In genomic region chr11:134252539-134253188, GRCh38 we compare ENCODE assay signal across 8 cellular contexts. TPM values are rescaled to one million over a fixed set of nuclear protein-coding genes. Genes with fewer than 3 reads are reported as not detected.
A peak's percentile ranks its signal among the peaks of the same experiment; 100 is the strongest.
DNase-seq lines count a peak whose midpoint lies in the region; ATAC-seq and TF ChIP-seq lines count a peak whose summit lies in the region.

No MANE protein-coding gene starts in this region.

- peaks cover 19% of the 10 kb centered on the region for H3K4me1 ChIP-seq in HUES64 (ENCODE audit: insufficient read depth, low read length)

- 0 out of 2 replicates have a peak overlapping the region, but pooled peaks have one; percentile 6 for H3K27ac ChIP-seq in HUES64 (ENCODE audit: low read depth, low read length)

- peak overlapping the region; percentile 94 for H3K4me3 ChIP-seq in HUES64 (ENCODE audit: low read length)

- H3K27me3 Mint-ChIP-seq in activated CD4-positive, alpha-beta memory T cell treated with anti-CD3 and anti-CD28 coated beads, Interleukin-2, amount 10 ng/mL, durations not matched to agents 7 days and 5 days = no peaks in the 10 kb centered on the region

- peaks cover 46% of the 10 kb centered on the region for H3K4me1 Mint-ChIP-seq in activated CD4-positive, alpha-beta memory T cell treated with anti-CD3 and anti-CD28 coated beads, Interleukin-2, amount 10 ng/mL, durations not matched to agents 7 days and 5 days

- H3K36me3 Mint-ChIP-seq in activated CD4-positive, alpha-beta memory T cell treated with anti-CD3 and anti-CD28 coated beads, Interleukin-2, amount 10 ng/mL, durations not matched to agents 7 days and 5 days (ENCODE audit: low read depth) = peaks cover 27% of the 10 kb centered on the region

- ATAC-seq in GM21529 (IDR thresholded peaks at IDR 0.05; ENCODE audit: unreplicated experiment) = peak; percentile 32
- peak; percentile 31 for ATAC-seq in omental fat pad (ENCODE audit: low FRiP score)

- H3K36me3 ChIP-seq in HUES64 (ENCODE audit: insufficient read depth, low read length) = peaks cover 50% of the 10 kb centered on the region

- POLR2A ChIA-PET in activated CD4-positive, alpha-beta memory T cell treated with anti-CD3 and anti-CD28 coated beads, Interleukin-2, amount 10 ng/mL, durations not matched to agents 7 days and 5 days (lab: Charles Lee) = interaction anchor here (0.8 to 10.5 kb wide), 10 partner anchors 9 to 306 kb away, joined by 3 to 116 read pairs (median 4); partner anchors contain the start of genes GLB1L3, NCAPD3 and VPS26B

- H3K9me3 ChIP-seq in HUES64 (ENCODE audit: insufficient read depth, low read depth, low read length) = no peaks in the 10 kb centered on the region

- H3K9me3 Mint-ChIP-seq in activated CD4-positive, alpha-beta memory T cell treated with anti-CD3 and anti-CD28 coated beads, Interleukin-2, amount 10 ng/mL, durations not matched to agents 7 days and 5 days = no peaks in the 10 kb centered on the region

- H3K27ac Mint-ChIP-seq in activated CD4-positive, alpha-beta memory T cell treated with anti-CD3 and anti-CD28 coated beads, Interleukin-2, amount 10 ng/mL, durations not matched to agents 7 days and 5 days = peak overlapping the region; percentile 64

- in situ Hi-C loops in GM13976 (cut with MboI; ENCODE audit: low sequenced_read_pairs, unreplicated experiment) = no loop called here

- peak overlapping the region; percentile 88 for H3K4me3 Mint-ChIP-seq in activated CD4-positive, alpha-beta memory T cell treated with anti-CD3 and anti-CD28 coated beads, Interleukin-2, amount 10 ng/mL, durations not matched to agents 7 days and 5 days

- H3K9ac ChIP-seq in HUES64 (ENCODE audit: low read depth, low read length) = peak overlapping the region; percentile 68

- CTCF ChIA-PET in activated CD4-positive, alpha-beta memory T cell treated with anti-CD3 and anti-CD28 coated beads, Interleukin-2, amount 10 ng/mL, durations not matched to agents 7 days and 5 days (lab: Charles Lee) = interaction anchor here (1.3 to 3.4 kb wide), 7 partner anchors 9 to 45 kb away, joined by 3 to 23 read pairs (median 10); partner anchors contain the start of genes GLB1L3, NCAPD3 and VPS26B

- DNase-seq in DMS79 treated with DMSO at 0.1 percent for 48 hours (lab: John Stamatoyannopoulos, UW) (peak; percentile 88), fibroblast of peridontal ligament (ENCODE audit: extremely low read depth) (peak; percentile 9), omental fat pad (ENCODE audit: low spot score) (no peak), GM13976 (ENCODE audit: low spot score) (no peak), NCI-H187 treated with DMSO at 0.1 percent for 48 hours (lab: John Stamatoyannopoulos, UW) (no peak)
- peak; percentile 34 for DNase-seq in activated CD4-positive, alpha-beta memory T cell treated with anti-CD3 and anti-CD28 coated beads, Interleukin-2, amount 10 ng/mL, durations not matched to agents 7 days and 5 days

- WGBS in HUES64 = 12% methylated on average over 22 of the region's 22 CpGs

- TF ChIP-seq CTCF in omental fat pad (IDR thresholded peaks at IDR 0.05) (no peak), GM13976 (IDR thresholded peaks at IDR 0.05; ENCODE audit: borderline replicate concordance, control extremely low read depth, extremely low read depth, insufficient read depth, missing control alignments) (no peak)

- H3K27me3 ChIP-seq in HUES64 (ENCODE audit: insufficient read depth, low read length) = no peaks in the 10 kb centered on the region

RNA-seq across cellular contexts. Expression of gene THYN1, which starts 0.5 kb away (rescaled TPM):
- polyA plus RNA-seq in HUES64 (2013, experiment 1 of 2) = 96.5 TPM
- 101 TPM for polyA plus RNA-seq in HUES64 (2013, experiment 2 of 2)
- total RNA-seq in activated CD4-positive, alpha-beta memory T cell treated with anti-CD3 and anti-CD28 coated beads, Interleukin-2, amount 10 ng/mL, durations not matched to agents 7 days and 5 days = 10 to 100 TPM; 61.5 to 67.0 TPM
- total RNA-seq in omental fat pad = 10 to 100 TPM; 26.9 to 76.5 (median 59.6) TPM

RNA-seq across cellular contexts. Expression of gene ACAD8, which starts 0.7 kb away (rescaled TPM):
- polyA plus RNA-seq in HUES64 (2013, experiment 1 of 2) = 32.9 TPM
- 30.4 TPM for polyA plus RNA-seq in HUES64 (2013, experiment 2 of 2)
- total RNA-seq in activated CD4-positive, alpha-beta memory T cell treated with anti-CD3 and anti-CD28 coated beads, Interleukin-2, amount 10 ng/mL, durations not matched to agents 7 days and 5 days = 10 to 100 TPM; 21.8 to 23.3 TPM
- 10 to 100 TPM; 21.4 to 33.4 (median 28.2) TPM for total RNA-seq in omental fat pad

RNA-seq across cellular contexts. Expression of gene GLB1L3, which starts 23.5 kb away (rescaled TPM):
- polyA plus RNA-seq in HUES64 (2013, experiment 1 of 2) = 9.6 TPM
- 7.3 TPM for polyA plus RNA-seq in HUES64 (2013, experiment 2 of 2)
- total RNA-seq in activated CD4-positive, alpha-beta memory T cell treated with anti-CD3 and anti-CD28 coated beads, Interleukin-2, amount 10 ng/mL, durations not matched to agents 7 days and 5 days = 1 to 10 TPM; 6.9 TPM
- total RNA-seq in omental fat pad = not detected

RNA-seq across cellular contexts. Expression of gene VPS26B, which starts 28.2 kb away (rescaled TPM):
- 20.1 TPM for polyA plus RNA-seq in HUES64 (2013, experiment 1 of 2)
- 19.5 TPM for polyA plus RNA-seq in HUES64 (2013, experiment 2 of 2)
- 10 to 100 TPM; 60.4 to 63.9 TPM for total RNA-seq in activated CD4-positive, alpha-beta memory T cell treated with anti-CD3 and anti-CD28 coated beads, Interleukin-2, amount 10 ng/mL, durations not matched to agents 7 days and 5 days
- total RNA-seq in omental fat pad = 10 to 100 TPM; 25.4 to 52.8 (median 37.0) TPM

RNA-seq across cellular contexts. Expression of gene NCAPD3, which starts 28.9 kb away (rescaled TPM):
- 32.7 TPM for polyA plus RNA-seq in HUES64 (2013, experiment 1 of 2)
- 30.6 TPM for polyA plus RNA-seq in HUES64 (2013, experiment 2 of 2)
- total RNA-seq in activated CD4-positive, alpha-beta memory T cell treated with anti-CD3 and anti-CD28 coated beads, Interleukin-2, amount 10 ng/mL, durations not matched to agents 7 days and 5 days = 10 to 100 TPM; 94.4 to 97.2 TPM
- total RNA-seq in omental fat pad = 10 to 100 TPM; 10.4 to 14.3 (median 11.2) TPM

Comparison
In these comparisons a context has a peak if more than half of its experiments do, and no peak if none do; other contexts are left out.
1. DNase-seq: peak in DMS79 treated with DMSO at 0.1 percent for 48 hours (single experiment), activated CD4-positive, alpha-beta memory T cell treated with anti-CD3 and anti-CD28 coated beads, Interleukin-2, amount 10 ng/mL, durations not matched to agents 7 days and 5 days (single experiment) and fibroblast of peridontal ligament (single experiment); none in omental fat pad (single experiment), GM13976 (single experiment) and NCI-H187 treated with DMSO at 0.1 percent for 48 hours (single experiment).
2. RNA of gene GLB1L3, which starts 23.5 kb away (total RNA-seq): 6.9 TPM in activated CD4-positive, alpha-beta memory T cell treated with anti-CD3 and anti-CD28 coated beads, Interleukin-2, amount 10 ng/mL, durations not matched to agents 7 days and 5 days; not detected in omental fat pad; every median in the first group is over 4 times any median in the second.